In genomic region chr6:100176321-100176950, GRCh38 we compare ENCODE assay signal across 8 cellular contexts.
A peak's percentile ranks its signal among the peaks of the same experiment; 100 is the strongest.
DNase-seq lines count a peak whose midpoint lies in the region; ATAC-seq and TF ChIP-seq lines count a peak whose summit lies in the region.

No MANE protein-coding gene starts in this region.

- peak; percentile 45 for TF ChIP-seq CTCF in VCaP (conservative IDR thresholded peaks at IDR 0.05)

- ATAC-seq in HG02852 (IDR thresholded peaks at IDR 0.05; ENCODE audit: unreplicated experiment), result no peak
- ATAC-seq in HG03039 (IDR thresholded peaks at IDR 0.05; ENCODE audit: unreplicated experiment), result no peak
- ATAC-seq in GM18517 (IDR thresholded peaks at IDR 0.05; ENCODE audit: unreplicated experiment), result no peak

- DNase-seq in AG08396 (ENCODE audit: low spot score) (peak; percentile 29), HPDE6-E6E7 (ENCODE audit: extremely low spot score) (peak; percentile 21), islet precursor cell (peak; percentile 66), nucleus accumbens (lab: John Stamatoyannopoulos, UW) (no peak)

- no peak overlapping the region for H3K27ac ChIP-seq in VCaP

Comparison
In these comparisons a context has a peak if more than half of its experiments do, and no peak if none do; other contexts are left out.
1. DNase-seq: peak in AG08396 (single experiment), HPDE6-E6E7 (single experiment) and islet precursor cell (single experiment); none in nucleus accumbens (0 of 56).